ENCODE assay signal across 8 cellular contexts in genomic region chr9:129413537-129414376, GRCh38.
DNase-seq lines count a peak whose midpoint lies in the region; ATAC-seq and TF ChIP-seq lines count a peak whose summit lies in the region.

No MANE protein-coding gene starts in this region.

- H3K4me2 ChIP-seq in parathyroid adenoma (ENCODE audit: low read length), result peak overlapping the region; percentile 99

- H3K27me3 ChIP-seq in adipocyte (replicated peaks; ENCODE audit: control insufficient read depth, insufficient read depth, low read length) (no peaks in the 10 kb centered on the region), parathyroid adenoma (ENCODE audit: control insufficient read depth, insufficient read depth, low read length) (no peaks in the 10 kb centered on the region), tibial artery (no peaks in the 10 kb centered on the region)

- H3K9me3 ChIP-seq in adipocyte (ENCODE audit: control insufficient read depth, low read length), result no peaks in the 10 kb centered on the region
- no peaks in the 10 kb centered on the region for H3K9me3 ChIP-seq in parathyroid adenoma (ENCODE audit: control insufficient read depth, low read length)
- no peaks in the 10 kb centered on the region for H3K9me3 ChIP-seq in tibial artery

- H3K4me3 ChIP-seq in GM12875 (ENCODE audit: low read depth, low read length) (peak overlapping the region; percentile 62), adipocyte (ENCODE audit: low read length) (peak overlapping the region; percentile 77), parathyroid adenoma (ENCODE audit: low read depth, low read length) (peak overlapping the region; percentile 75), tibial artery (peak overlapping the region; percentile 56 to 61)

- peaks cover 16% of the 10 kb centered on the region for H3K4me1 ChIP-seq in adipocyte (ENCODE audit: control insufficient read depth, insufficient read depth, low read length)
- H3K4me1 ChIP-seq in parathyroid adenoma, result peaks cover 19% of the 10 kb centered on the region
- peaks cover 0 to 34% (median 27%) of the 10 kb centered on the region in 4 donors for H3K4me1 ChIP-seq in tibial artery

- ATAC-seq in HG02798 (IDR thresholded peaks at IDR 0.05; ENCODE audit: poor library complexity, unreplicated experiment), result peak; percentile 95

- peak overlapping the region; percentile 98 for H3K27ac ChIP-seq in parathyroid adenoma
- peak overlapping the region; percentile 97 to 100 for H3K27ac ChIP-seq in tibial artery

- no peaks in the 10 kb centered on the region for H3K79me2 ChIP-seq in parathyroid adenoma

- DNase-seq in NCI-H1436 (lab: John Stamatoyannopoulos, UW), result peak; percentile 97
- peak; percentile 89 to 94 for DNase-seq in SW 1271 (lab: John Stamatoyannopoulos, UW)
- DNase-seq in adipocyte (ENCODE audit: low read depth), result peak; percentile 99
- DNase-seq in cardiac septum (ENCODE audit: low spot score), result peak; percentile 99
- DNase-seq in tibial artery, result peak; percentile 99 to 100

- intact Hi-C loops in cardiac septum (cut with DNase I), result loop anchor here (1.0 to 5.0 kb wide), 8 partner anchors 24 to 239 kb away; no protein-coding TSS in a partner anchor
- intact Hi-C loops in tibial artery (cut with DNase I; ENCODE audit: low total_unique reads), result loop anchor here (5.0 kb wide), 1 partner anchor 236 kb away; the partner anchor contains the start of gene IER5L

- H3K9ac ChIP-seq in adipocyte (ENCODE audit: low read length) (peak overlapping the region; percentile 97), parathyroid adenoma (peak overlapping the region; percentile 91)

- no peak for TF ChIP-seq CTCF in GM12875 (IDR thresholded peaks at IDR 0.05; ENCODE audit: borderline replicate concordance, insufficient read depth, low read depth, low read length)
- no peak for TF ChIP-seq CTCF in parathyroid adenoma (IDR thresholded peaks at IDR 0.05)
- no peak for TF ChIP-seq CTCF in tibial artery (IDR thresholded peaks at IDR 0.05)

- H3K36me3 ChIP-seq in adipocyte (ENCODE audit: control insufficient read depth, insufficient read depth, low read length, severe bottlenecking), result no peaks in the 10 kb centered on the region
- H3K36me3 ChIP-seq in parathyroid adenoma (ENCODE audit: control insufficient read depth, insufficient read depth, low read length), result no peaks in the 10 kb centered on the region
- no peaks in the 10 kb centered on the region for H3K36me3 ChIP-seq in tibial artery

- peak overlapping the region; percentile 83 for H2AFZ ChIP-seq in parathyroid adenoma

Comparison
In these comparisons a context has a peak if more than half of its experiments do, and no peak if none do; other contexts are left out.
1. Peak in every context shown above with its lines: DNase-seq, ATAC-seq, H3K4me3 ChIP-seq and H3K27ac ChIP-seq.